Comparison of ENCODE assay signal across 8 cellular contexts in the genomic region with DNA sequence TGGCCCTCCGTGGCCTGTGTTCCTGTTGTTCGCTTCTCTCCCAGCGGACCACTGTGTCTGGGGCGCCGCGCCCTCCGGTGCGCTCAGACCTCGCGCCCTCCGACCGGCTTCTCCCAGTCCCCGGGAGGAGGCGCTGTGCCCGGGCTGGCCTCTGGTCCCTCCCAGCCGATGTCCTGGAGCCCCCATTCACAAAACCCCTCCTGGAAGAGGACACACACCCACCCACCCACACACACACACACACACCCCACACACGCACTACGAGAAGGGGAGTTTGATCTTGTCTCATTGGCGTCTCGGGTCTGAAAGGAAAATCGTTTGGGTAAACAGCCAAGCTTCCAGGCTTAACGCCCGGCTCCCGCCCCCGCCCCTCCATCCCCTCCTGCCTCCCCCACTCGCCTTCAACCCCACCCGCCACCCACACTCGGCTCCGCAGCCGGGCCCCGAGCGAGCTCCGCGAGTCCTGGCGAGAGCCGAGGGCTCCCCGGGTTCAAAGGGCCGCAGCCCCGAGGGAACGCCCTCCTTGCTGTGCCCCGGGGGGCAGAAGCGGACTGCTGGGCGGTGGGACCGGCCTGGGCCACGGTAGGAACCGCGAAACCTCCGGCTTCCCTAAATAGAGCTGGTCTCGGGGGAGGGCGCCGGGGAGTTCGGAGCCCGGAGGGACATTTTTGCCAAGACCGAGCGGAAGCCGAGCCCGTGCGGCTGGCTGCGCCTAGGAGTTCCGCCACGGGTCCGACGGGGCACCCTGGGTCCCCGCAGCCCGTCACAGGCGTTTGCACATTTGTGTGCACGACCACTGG. TPM values are rescaled to one million over a fixed set of nuclear protein-coding genes. Genes with fewer than 3 reads are reported as not detected.
A peak's percentile ranks its signal among the peaks of the same experiment; 100 is the strongest.
DNase-seq lines count a peak whose midpoint lies in the region; ATAC-seq and TF ChIP-seq lines count a peak whose summit lies in the region.

No MANE protein-coding gene starts in this region.

- H3K27ac ChIP-seq in PC-3 (ENCODE audit: low read length), result no peak overlapping the region

- H3K4me3 Mint-ChIP-seq in nephron progenitor cell, result no peak overlapping the region

- H4K20me1 ChIP-seq in PC-3 (ENCODE audit: low read length), result no peaks in the 10 kb centered on the region

- no peaks in the 10 kb centered on the region for H3K36me3 ChIP-seq in PC-3 (ENCODE audit: low read depth, low read length)

- CTCF ChIA-PET in PC-3 (lab: Charles Lee), result no interaction called here

- peaks cover 12% of the 10 kb centered on the region for H3K36me3 Mint-ChIP-seq in nephron progenitor cell (ENCODE audit: low read depth)

- BruUV-seq in PC-3 (replicated peaks; lab: Mats Ljungman, UMichigan), result no TSS peak

- H3K9ac ChIP-seq in PC-3 (ENCODE audit: low read length), result peak overlapping the region; percentile 48

- no peaks in the 10 kb centered on the region for H3K9me2 ChIP-seq in PC-3 (replicated peaks; ENCODE audit: low read length)

- H3K4me1 Mint-ChIP-seq in nephron progenitor cell, result peaks cover 64% of the 10 kb centered on the region

- no peaks in the 10 kb centered on the region for H3K9me3 ChIP-seq in PC-3 (ENCODE audit: low read length)

- no peak for TF ChIP-seq CTCF in PC-3 (conservative IDR thresholded peaks at IDR 0.05; ENCODE audit: low read depth, low read length)
- peak; percentile 33 for TF ChIP-seq CTCF in nephron progenitor cell (IDR thresholded peaks at IDR 0.05)

- H3K27me3 Mint-ChIP-seq in nephron progenitor cell (ENCODE audit: low read depth, poor library complexity), result peaks cover 63% of the 10 kb centered on the region

- no peaks in the 10 kb centered on the region for H3K9me3 Mint-ChIP-seq in nephron progenitor cell

- H3K4me1 ChIP-seq in PC-3 (ENCODE audit: insufficient read depth, low read length), result peaks cover 6% of the 10 kb centered on the region

- ATAC-seq in PC-3 (peak; percentile 6), HG02840 (IDR thresholded peaks at IDR 0.05; ENCODE audit: low FRiP score, unreplicated experiment) (no peak), GM19397 (IDR thresholded peaks at IDR 0.05; ENCODE audit: unreplicated experiment) (no peak), GM19395 (IDR thresholded peaks at IDR 0.05; ENCODE audit: unreplicated experiment) (no peak)

- peak overlapping the region; percentile 83 for H2AFZ ChIP-seq in PC-3 (ENCODE audit: low read length)

- intact Hi-C loops in PC-3 (cut with micrococcal nuclease), result loop anchor here (10.0 kb wide), 1 partner anchor 881 kb away; no protein-coding TSS in a partner anchor

- POLR2A ChIA-PET in PC-3 (lab: Charles Lee; ENCODE audit: unreplicated experiment), result no interaction called here

- peak overlapping the region; percentile 73 for H3K4me3 ChIP-seq in PC-3 (ENCODE audit: low read length)

- peak overlapping the region; percentile 87 for H3K4me2 ChIP-seq in PC-3 (ENCODE audit: low read length)

- H3K27ac Mint-ChIP-seq in nephron progenitor cell, result no peak overlapping the region

- no peaks in the 10 kb centered on the region for H3K27me3 ChIP-seq in PC-3 (ENCODE audit: low read length)

- no peaks in the 10 kb centered on the region for H3F3A ChIP-seq in PC-3 (ENCODE audit: low read length, unreplicated experiment)

- H3K79me2 ChIP-seq in PC-3 (ENCODE audit: low read length), result 0 out of 2 replicates have a peak, but pooled peaks cover 8% of the 10 kb centered on the region

- DNase-seq in AG08395 (ENCODE audit: low spot score) (peak; percentile 40), PC-3 (peak; percentile 22), fibroblast of peridontal ligament (ENCODE audit: extremely low read depth) (peak; percentile 41), nephron progenitor cell (peak; percentile 76), NAMALWA (ENCODE audit: low spot score) (no peak)

RNA-seq across cellular contexts. Expression of gene NR2F2, which starts 23.6 kb away (rescaled TPM):
- 19.0 and 19.6 TPM in 2 replicates for total RNA-seq in PC-3 (2014; rRNA removed)
